14 cellular contexts compared by ENCODE assay signal in the genomic region with DNA sequence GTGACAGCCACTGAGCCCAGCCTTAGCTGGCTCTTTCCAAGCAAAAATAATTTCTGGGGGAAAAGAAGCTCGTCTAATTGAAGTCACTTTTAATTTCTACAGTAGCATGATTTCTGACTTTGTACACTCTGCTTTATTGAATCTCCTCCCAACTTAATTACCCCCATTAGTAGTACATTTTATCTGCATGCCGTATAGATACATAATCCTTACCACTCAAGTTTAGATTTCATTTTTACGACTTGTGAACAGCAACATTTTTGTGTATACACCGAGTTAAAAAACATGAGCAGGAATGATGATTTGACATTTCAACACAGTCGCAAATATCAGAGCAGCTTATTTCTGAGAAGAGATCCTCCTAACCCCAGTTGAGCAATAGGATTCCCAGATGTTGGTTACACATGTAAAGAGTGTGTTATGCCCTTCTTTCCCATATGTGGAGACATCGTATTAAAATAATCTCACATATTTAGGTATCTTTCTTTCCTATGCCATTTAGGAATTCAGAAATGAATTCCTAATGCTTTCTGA.
A peak's percentile ranks its signal among the peaks of the same experiment; 100 is the strongest.
DNase-seq lines count a peak whose midpoint lies in the region; ATAC-seq, FAIRE-seq and TF ChIP-seq lines count a peak whose summit lies in the region.
"Had no signal": no experiment of that assay in that cellular context is flagged by ENCODE, and none has a peak within 500 bp of the region (broad histone marks: within the 10 kb centered on the region; RNA-seq: fewer than 3 reads in every experiment).

No MANE protein-coding gene starts in this region.

- WGBS in small intestine, 3 donors = 34 to 69% (median 49%) methylated on average over 6 of the region's 6 CpGs
- 85 to 94% (median 93%) methylated on average over 6 of the region's 6 CpGs for WGBS in stomach, 5 donors

- CTCF ChIA-PET in activated B cell treated with CpG ODN at 0.5 μM for 24 hours (lab: Charles Lee) = interaction anchor here (2.1 to 2.7 kb wide), 2 partner anchors 77 to 320 kb away, joined by 8 to 17 read pairs; no protein-coding TSS in a partner anchor

- intact Hi-C loops in activated B cell treated with CpG ODN at 0.5 μM for 24 hours (cut with micrococcal nuclease) = no loop called here
- intact Hi-C loops in stomach (cut with DNase I; ENCODE audit: low total_unique reads) = no loop called here

- H3K27me3 Mint-ChIP-seq in activated B cell treated with CpG ODN at 0.5 μM for 24 hours (no peaks in the 10 kb centered on the region), memory B cell (no peaks in the 10 kb centered on the region)
- H3K27me3 Mint-ChIP-seq: CD8-positive, alpha-beta memory T cell had no signal

- H3K36me3 Mint-ChIP-seq in activated B cell treated with CpG ODN at 0.5 μM for 24 hours (ENCODE audit: low read depth) = peaks cover 73% of the 10 kb centered on the region
- H3K36me3 Mint-ChIP-seq in memory B cell = peaks cover 30% of the 10 kb centered on the region
- no peaks in the 10 kb centered on the region for H3K36me3 Mint-ChIP-seq in activated naive CD4-positive, alpha-beta T cell treated with anti-CD3 and anti-CD28 coated beads, Interleukin-2, amount 50 U/mL, for 72 hours

- H3K27ac ChIP-seq in small intestine (ENCODE audit: low read depth in 1 of 2, low read length in 1 of 2) = no peak overlapping the region
- H3K27ac ChIP-seq in stomach = no peak overlapping the region
- H3K27ac ChIP-seq: A549, BLaER1, GM23248 had no signal

- TF ChIP-seq POLR2A in stomach (IDR thresholded peaks at IDR 0.05) = no peak

- H3K27ac Mint-ChIP-seq in activated B cell treated with CpG ODN at 0.5 μM for 24 hours (peak overlapping the region; percentile 8), memory B cell (peak overlapping the region; percentile 87)
- no peak overlapping the region for H3K27ac Mint-ChIP-seq in activated naive CD4-positive, alpha-beta T cell treated with anti-CD3 and anti-CD28 coated beads, Interleukin-2, amount 50 U/mL, for 72 hours
- H3K27ac Mint-ChIP-seq: CD8-positive, alpha-beta memory T cell had no signal

- no peaks in the 10 kb centered on the region for H3K9me3 Mint-ChIP-seq in activated B cell treated with CpG ODN at 0.5 μM for 24 hours
- no peaks in the 10 kb centered on the region for H3K9me3 Mint-ChIP-seq in memory B cell
- H3K9me3 Mint-ChIP-seq in activated naive CD4-positive, alpha-beta T cell treated with anti-CD3 and anti-CD28 coated beads, Interleukin-2, amount 50 U/mL, for 72 hours = no peaks in the 10 kb centered on the region
- H3K9me3 Mint-ChIP-seq: CD8-positive, alpha-beta memory T cell had no signal

- H3K4me3 ChIP-seq in small intestine (ENCODE audit: low read depth in 1 of 2, low read length in 2 of 2) (no peak overlapping the region), stomach (no peak overlapping the region)
- H3K4me3 ChIP-seq: A549, BLaER1, GM23248 had no signal

- no peak for FAIRE-seq in small intestine (lab: Jason Lieb, UNC)
- FAIRE-seq: A549, H54 had no signal

- peaks cover 0 to 2% of the 10 kb centered on the region in 2 donors for H3K36me3 ChIP-seq in small intestine (ENCODE audit: control insufficient read depth in 2 of 2, insufficient read depth in 2 of 2, low read length in 2 of 2)
- H3K36me3 ChIP-seq in stomach = peaks cover 0 to 14% (median 11%) of the 10 kb centered on the region in 4 donors

- TF ChIP-seq CTCF in activated B cell treated with CpG ODN at 0.5 μM for 24 hours (IDR thresholded peaks at IDR 0.05) = no peak
- TF ChIP-seq CTCF in stomach (IDR thresholded peaks at IDR 0.05) = no peak

- POLR2A ChIA-PET in activated B cell treated with CpG ODN at 0.5 μM for 24 hours (lab: Charles Lee) = interaction anchor here (0.7 kb wide), 1 partner anchor 320 kb away, joined by 8 read pairs; no protein-coding TSS in a partner anchor

- H3K4me1 Mint-ChIP-seq in activated B cell treated with CpG ODN at 0.5 μM for 24 hours = peaks cover 62% of the 10 kb centered on the region
- H3K4me1 Mint-ChIP-seq in memory B cell = peaks cover 36% of the 10 kb centered on the region

- H3K9me3 ChIP-seq in small intestine (ENCODE audit: control insufficient read depth, low read depth) = no peaks in the 10 kb centered on the region
- no peaks in the 10 kb centered on the region for H3K9me3 ChIP-seq in stomach
- H3K9me3 ChIP-seq: A549, BLaER1 had no signal

- H3K4me1 ChIP-seq in small intestine (ENCODE audit: control insufficient read depth in 2 of 2, insufficient read depth in 1 of 2, low read depth in 1 of 2, low read length in 1 of 2) (no peaks in the 10 kb centered on the region), stomach (no peaks in the 10 kb centered on the region)
- H3K4me1 ChIP-seq: A549, BLaER1 had no signal

- no peak for TF ChIP-seq EP300 in stomach (IDR thresholded peaks at IDR 0.05)

- DNase-seq in activated B cell treated with CpG ODN at 0.5 μM for 24 hours = no peak
- DNase-seq in memory B cell (ENCODE audit: low spot score in 2 of 2) = no peak
- peak; percentile 37 for DNase-seq in small intestine
- DNase-seq in stomach = no peak
- no peak for DNase-seq in activated naive CD4-positive, alpha-beta T cell treated with anti-CD3 and anti-CD28 coated beads, Interleukin-2, amount 50 U/mL, for 72 hours (ENCODE audit: low spot score in 2 of 2)
- DNase-seq: CD8-positive, alpha-beta memory T cell; DMS 273 treated with DMSO at 0.1 percent for 48 hours; GM23248; IMR-90 had no signal

- H3K4me3 Mint-ChIP-seq in activated B cell treated with CpG ODN at 0.5 μM for 24 hours (no peak overlapping the region), memory B cell (no peak overlapping the region)
- H3K4me3 Mint-ChIP-seq: CD8-positive, alpha-beta memory T cell had no signal

- no peak for ATAC-seq in activated B cell treated with CpG ODN at 0.5 μM for 24 hours (ENCODE audit: low read depth)
- ATAC-seq in memory B cell (ENCODE audit: low read depth) = no peak
- no peak for ATAC-seq in activated naive CD4-positive, alpha-beta T cell treated with anti-CD3 and anti-CD28 coated beads, Interleukin-2, amount 50 U/mL, for 72 hours
- no peak for ATAC-seq in HG02623 (IDR thresholded peaks at IDR 0.05; ENCODE audit: unreplicated experiment)
- ATAC-seq: A549, HCT116 had no signal

- H3K27me3 ChIP-seq in small intestine (ENCODE audit: control insufficient read depth in 2 of 2, insufficient read depth in 2 of 2, low read length in 2 of 2) (no peaks in the 10 kb centered on the region), stomach (no peaks in the 10 kb centered on the region)
- H3K27me3 ChIP-seq: BLaER1 had no signal

Comparison
In these comparisons a context has a peak if more than half of its experiments do, and no peak if none do; other contexts are left out.
1. H3K27ac Mint-ChIP-seq: peak in activated B cell treated with CpG ODN at 0.5 μM for 24 hours (single experiment) and memory B cell (single experiment); none in activated naive CD4-positive, alpha-beta T cell treated with anti-CD3 and anti-CD28 coated beads, Interleukin-2, amount 50 U/mL, for 72 hours (0 of 2).